In genomic region chrX:100648601-100649417, GRCh38 we compare ENCODE assay signal across 1 cellular context.
TF ChIP-seq lines count a peak whose summit lies in the region.

No MANE protein-coding gene starts in this region.

TF ChIP-seq in GM23338, 12 proteins besides CTCF, POLR2A, EP300 and RAD21 (continued from another document):
- TF ChIP-seq ZNF462 (CRISPR knock-in tag; IDR thresholded peaks at IDR 0.05) (no peak), EZH2phosphoT487 (IDR thresholded peaks at IDR 0.05; ENCODE audit: unreplicated experiment) (no peak), EZH2 (IDR thresholded peaks at IDR 0.05; ENCODE audit: low read depth, unreplicated experiment) (no peak)
